1 cellular context compared by ENCODE assay signal in the genomic region with DNA sequence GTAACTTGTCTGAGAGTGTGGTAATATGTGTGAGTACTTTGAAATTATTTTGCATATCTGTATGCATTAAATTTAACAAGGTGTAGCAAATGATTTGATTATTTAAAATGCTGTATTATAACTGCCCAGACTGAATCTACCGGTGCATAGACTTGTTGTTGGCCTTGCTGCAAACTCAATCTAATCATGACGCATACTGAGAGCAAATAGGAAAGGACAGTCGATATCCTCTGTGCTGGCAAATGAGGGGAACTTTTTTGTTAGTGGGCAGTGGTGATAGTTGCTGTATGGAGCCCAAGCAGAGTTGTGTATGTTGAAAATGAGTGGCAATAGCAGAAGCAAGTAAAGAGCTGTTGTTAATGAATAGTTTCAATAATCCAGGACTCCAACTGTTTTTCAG.
TF ChIP-seq lines count a peak whose summit lies in the region.

No MANE protein-coding gene starts in this region.

TF ChIP-seq in WTC11, 78 proteins besides CTCF, POLR2A, EP300 and RAD21 (continued from another document):
- TF ChIP-seq EMX1 (CRISPR knock-in tag; IDR thresholded peaks at IDR 0.05) (no peak), ETV6 (CRISPR knock-in tag; IDR thresholded peaks at IDR 0.05) (no peak), ZNF396 (CRISPR knock-in tag; IDR thresholded peaks at IDR 0.05; ENCODE audit: borderline replicate concordance) (no peak), CBFB (CRISPR knock-in tag; IDR thresholded peaks at IDR 0.05; ENCODE audit: low read depth) (no peak), ZNF121 (CRISPR knock-in tag; IDR thresholded peaks at IDR 0.05) (no peak), ZNF416 (CRISPR knock-in tag; IDR thresholded peaks at IDR 0.05) (no peak), KAT7 (CRISPR knock-in tag; IDR thresholded peaks at IDR 0.05; ENCODE audit: borderline replicate concordance) (no peak), ATF1 (CRISPR knock-in tag; IDR thresholded peaks at IDR 0.05) (no peak), IRF2 (CRISPR knock-in tag; IDR thresholded peaks at IDR 0.05; ENCODE audit: borderline replicate concordance, low read depth) (no peak)
- TF ChIP-seq, protein P1, sequence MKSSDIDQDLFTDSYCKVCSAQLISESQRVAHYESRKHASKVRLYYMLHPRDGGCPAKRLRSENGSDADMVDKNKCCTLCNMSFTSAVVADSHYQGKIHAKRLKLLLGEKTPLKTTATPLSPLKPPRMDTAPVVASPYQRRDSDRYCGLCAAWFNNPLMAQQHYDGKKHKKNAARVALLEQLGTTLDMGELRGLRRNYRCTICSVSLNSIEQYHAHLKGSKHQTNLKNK (CRISPR knock-in tag; IDR thresholded peaks at IDR 0.05): no peak
- TF ChIP-seq, protein P2, sequence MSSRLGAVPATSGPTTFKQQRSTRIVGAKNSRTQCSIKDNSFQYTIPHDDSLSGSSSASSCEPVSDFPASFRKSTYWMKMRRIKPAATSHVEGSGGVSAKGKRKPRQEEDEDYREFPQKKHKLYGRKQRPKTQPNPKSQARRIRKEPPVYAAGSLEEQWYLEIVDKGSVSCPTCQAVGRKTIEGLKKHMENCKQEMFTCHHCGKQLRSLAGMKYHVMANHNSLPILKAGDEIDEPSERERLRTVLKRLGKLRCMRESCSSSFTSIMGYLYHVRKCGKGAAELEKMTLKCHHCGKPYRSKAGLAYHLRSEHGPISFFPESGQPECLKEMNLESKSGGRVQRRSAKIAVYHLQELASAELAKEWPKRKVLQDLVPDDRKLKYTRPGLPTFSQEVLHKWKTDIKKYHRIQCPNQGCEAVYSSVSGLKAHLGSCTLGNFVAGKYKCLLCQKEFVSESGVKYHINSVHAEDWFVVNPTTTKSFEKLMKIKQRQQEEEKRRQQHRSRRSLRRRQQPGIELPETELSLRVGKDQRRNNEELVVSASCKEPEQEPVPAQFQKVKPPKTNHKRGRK (CRISPR knock-in tag; IDR thresholded peaks at IDR 0.05; ENCODE audit: borderline replicate concordance): no peak
- TF ChIP-seq, protein P3, sequence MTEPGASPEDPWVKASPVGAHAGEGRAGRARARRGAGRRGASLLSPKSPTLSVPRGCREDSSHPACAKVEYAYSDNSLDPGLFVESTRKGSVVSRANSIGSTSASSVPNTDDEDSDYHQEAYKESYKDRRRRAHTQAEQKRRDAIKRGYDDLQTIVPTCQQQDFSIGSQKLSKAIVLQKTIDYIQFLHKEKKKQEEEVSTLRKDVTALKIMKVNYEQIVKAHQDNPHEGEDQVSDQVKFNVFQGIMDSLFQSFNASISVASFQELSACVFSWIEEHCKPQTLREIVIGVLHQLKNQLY (CRISPR knock-in tag; IDR thresholded peaks at IDR 0.05): no peak
- TF ChIP-seq, protein P4, sequence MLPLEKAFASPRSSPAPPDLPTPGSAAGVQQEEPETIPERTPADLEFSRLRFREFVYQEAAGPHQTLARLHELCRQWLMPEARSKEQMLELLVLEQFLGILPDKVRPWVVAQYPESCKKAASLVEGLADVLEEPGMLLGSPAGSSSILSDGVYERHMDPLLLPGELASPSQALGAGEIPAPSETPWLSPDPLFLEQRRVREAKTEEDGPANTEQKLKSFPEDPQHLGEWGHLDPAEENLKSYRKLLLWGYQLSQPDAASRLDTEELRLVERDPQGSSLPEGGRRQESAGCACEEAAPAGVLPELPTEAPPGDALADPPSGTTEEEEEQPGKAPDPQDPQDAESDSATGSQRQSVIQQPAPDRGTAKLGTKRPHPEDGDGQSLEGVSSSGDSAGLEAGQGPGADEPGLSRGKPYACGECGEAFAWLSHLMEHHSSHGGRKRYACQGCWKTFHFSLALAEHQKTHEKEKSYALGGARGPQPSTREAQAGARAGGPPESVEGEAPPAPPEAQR (CRISPR knock-in tag; IDR thresholded peaks at IDR 0.05): no peak
